Comparison of ENCODE assay signal across 16 cellular contexts in genomic region chr2:119475225-119475856, GRCh38. TPM values are rescaled to one million over a fixed set of nuclear protein-coding genes. Genes with fewer than 3 reads are reported as not detected.
DNase-seq lines count a peak whose midpoint lies in the region; ATAC-seq, FAIRE-seq and TF ChIP-seq lines count a peak whose summit lies in the region.
"Had no signal": no experiment of that assay in that cellular context is flagged by ENCODE, and none has a peak within 500 bp of the region (broad histone marks: within the 10 kb centered on the region; RNA-seq: fewer than 3 reads in every experiment).

No MANE protein-coding gene starts in this region.

- H2BK5ac ChIP-seq in H9 (ENCODE audit: insufficient read length, low read length): no peak overlapping the region

- H3K4me2 ChIP-seq in H9 (ENCODE audit: insufficient read depth, insufficient read length, low read length): no peak overlapping the region

- no peak overlapping the region for H3K9ac ChIP-seq in H9 (ENCODE audit: extremely low read depth, insufficient read length, low read length)

- H2BK15ac ChIP-seq in H9 (ENCODE audit: low read depth, low read length): no peak overlapping the region

- H3K14ac ChIP-seq in H9 (ENCODE audit: insufficient read depth, low read length): no peak overlapping the region

- peaks cover 6% of the 10 kb centered on the region for H3K27me3 Mint-ChIP-seq in H9 (ENCODE audit: low read depth)

- H3K36me3 ChIP-seq in WERI-Rb-1 (no peaks in the 10 kb centered on the region), aorta (ENCODE audit: control insufficient read depth in 1 of 2, insufficient read depth in 2 of 2, low read length in 1 of 2) (no peaks in the 10 kb centered on the region)
- H3K36me3 ChIP-seq: BE2C, cardiac muscle cell had no signal

- no peak overlapping the region for H2BK120ac ChIP-seq in H9 (ENCODE audit: low read depth, low read length, poor library complexity, severe bottlenecking)

- no peaks in the 10 kb centered on the region for H3K79me1 ChIP-seq in H9 (ENCODE audit: insufficient read depth, low read depth, low read length, poor library complexity, severe bottlenecking)

- H3K9me3 Mint-ChIP-seq in H9: no peaks in the 10 kb centered on the region; a peak in 1 of 5 replicates

- H3K4me3 Mint-ChIP-seq in H9: no peak overlapping the region
- H3K4me3 Mint-ChIP-seq: activated naive CD8-positive, alpha-beta T cell had no signal

- no peak overlapping the region for H4K8ac ChIP-seq in H9 (replicated peaks; ENCODE audit: insufficient read length, low read depth, low read length)

- no peak overlapping the region for H4K91ac ChIP-seq in H9 (ENCODE audit: insufficient read length, low read depth, low read length)

- H3K4me1 Mint-ChIP-seq in H9: peaks cover 9 to 28% of the 10 kb centered on the region in 2 experiments

- peak; percentile 49 for TF ChIP-seq CTCF in H9 (conservative IDR thresholded peaks at IDR 0.05)
- TF ChIP-seq CTCF in WERI-Rb-1 (IDR thresholded peaks at IDR 0.05; ENCODE audit: low read depth, low read length): 0 out of 2 replicates have a peak, but pooled peaks have one; percentile 12

- WGBS in H9 (ENCODE audit: extremely low coverage, insufficient read length, low lambda C conversion rate): no CpG with 5 or more reads among the region's 9 CpGs
- 71 to 79% methylated on average over 9 of the region's 9 CpGs for WGBS in aorta, 2 donors

- peak; percentile 46 for DNase-seq in COLO668 (lab: John Stamatoyannopoulos, UW; ENCODE audit: unreplicated experiment)
- DNase-seq in H9: peak; percentile 73
- peak; percentile 27 for DNase-seq in WERI-Rb-1
- peak; percentile 50 for DNase-seq in islet precursor cell
- no peak for DNase-seq in urothelium cell line (ENCODE audit: low spot score)
- no peak for DNase-seq in aorta
- no peak for DNase-seq in NOMO-1 (lab: John Stamatoyannopoulos, UW; ENCODE audit: unreplicated experiment in 2 of 2)
- no peak for DNase-seq in SHP77 treated with DMSO at 0.1 percent for 48 hours (lab: John Stamatoyannopoulos, UW)
- DNase-seq: activated CD4-positive, alpha-beta T cell treated with anti-CD3 and anti-CD28 coated beads for 1 hour had no signal

- H2AK5ac ChIP-seq in H9 (ENCODE audit: insufficient read length, low read length): no peak overlapping the region

- H2BK20ac ChIP-seq in H9 (ENCODE audit: low read depth, low read length, poor library complexity, severe bottlenecking): no peak overlapping the region

- H3T11ph ChIP-seq in H9 (ENCODE audit: low read length): no peak overlapping the region

- H3K27ac ChIP-seq in H9 (ENCODE audit: insufficient read length, low read depth, low read length) (no peak overlapping the region), WERI-Rb-1 (no peak overlapping the region), aorta (ENCODE audit: low read depth in 1 of 2, low read length in 2 of 2) (peak overlapping the region in 1 of 2 donors; percentile 1)
- H3K27ac ChIP-seq: cardiac muscle cell had no signal

- H3K4me3 ChIP-seq in WERI-Rb-1 (ENCODE audit: low read depth, low read length) (no peak overlapping the region), aorta (ENCODE audit: low read length in 2 of 2) (no peak overlapping the region)
- H3K4me3 ChIP-seq: cardiac muscle cell had no signal

- H3K56ac ChIP-seq in H9 (ENCODE audit: insufficient read length, low read depth, low read length): no peak overlapping the region

- H3K79me2 ChIP-seq in H9 (ENCODE audit: insufficient read depth, low read length): no peaks in the 10 kb centered on the region

- H3K4me1 ChIP-seq in H9 (ENCODE audit: insufficient read depth, low read length) (no peaks in the 10 kb centered on the region), aorta (ENCODE audit: control insufficient read depth in 1 of 2, insufficient read depth in 2 of 2, low read length in 2 of 2) (no peaks in the 10 kb centered on the region)
- H3K4me1 ChIP-seq: BE2C had no signal

- FAIRE-seq in urothelium cell line (lab: Jason Lieb, UNC): no peak

- peak overlapping the region in 2 of 3 experiments; percentile 2 to 75; a peak in 2 of 7 replicates for H3K27ac Mint-ChIP-seq in H9
- H3K27ac Mint-ChIP-seq: activated naive CD8-positive, alpha-beta T cell had no signal

- no peaks in the 10 kb centered on the region for H4K20me1 ChIP-seq in H9 (ENCODE audit: control insufficient read depth, insufficient read depth, insufficient read length)

- H3K9me3 ChIP-seq in H9 (ENCODE audit: control insufficient read depth, low read depth, low read length) (no peaks in the 10 kb centered on the region), WERI-Rb-1 (ENCODE audit: severe bottlenecking) (no peaks in the 10 kb centered on the region), aorta (ENCODE audit: control insufficient read depth, low read length) (no peaks in the 10 kb centered on the region)
- H3K9me3 ChIP-seq: BE2C had no signal

- H3K23me2 ChIP-seq in H9 (ENCODE audit: insufficient read length, low read depth, low read length, poor library complexity, severe bottlenecking): no peaks in the 10 kb centered on the region

- H2BK12ac ChIP-seq in H9 (ENCODE audit: insufficient read length, low read depth, low read length): no peak overlapping the region

- no peak overlapping the region for H4K5ac ChIP-seq in H9 (ENCODE audit: insufficient read length, low read depth, low read length)

- no peaks in the 10 kb centered on the region for H3K36me3 Mint-ChIP-seq in H9 (ENCODE audit: insufficient read depth in 1 of 3, low read depth in 3 of 3)
- H3K36me3 Mint-ChIP-seq: activated naive CD8-positive, alpha-beta T cell had no signal

- H3K27me3 ChIP-seq in H9 (ENCODE audit: insufficient read depth, low read length): no peaks in the 10 kb centered on the region
- no peaks in the 10 kb centered on the region for H3K27me3 ChIP-seq in WERI-Rb-1 (ENCODE audit: insufficient read depth, low read depth, severe bottlenecking)
- H3K27me3 ChIP-seq in aorta (ENCODE audit: control insufficient read depth in 1 of 2, insufficient read depth in 2 of 2, low read length in 1 of 2): no peaks in the 10 kb centered on the region
- H3K27me3 ChIP-seq: BE2C, cardiac muscle cell had no signal

- intact Hi-C loops in aorta (cut with DNase I): loop anchor here in 1 of 2 donors (2.0 kb wide), 1 partner anchor 67 kb away; no protein-coding TSS in a partner anchor

- no peak overlapping the region for H2AFZ ChIP-seq in H9 (ENCODE audit: low read length)

- H3K23ac ChIP-seq in H9 (ENCODE audit: insufficient read length, low read depth, low read length): no peak overlapping the region

- no peak for ATAC-seq in aorta (ENCODE audit: low FRiP score)

- no peak overlapping the region for H3K18ac ChIP-seq in H9 (ENCODE audit: insufficient read length, low read depth, low read length)

- H3K4ac ChIP-seq in H9 (ENCODE audit: low read depth, low read length): no peak overlapping the region

RNA-seq across cellular contexts. Expression of gene TMEM37, which starts 43.7 kb away (rescaled TPM):
- total RNA-seq in H9 (2021) (4.2 and 4.8 TPM in 2 replicates), aorta (10 to 100 TPM in 1 of 2 donors, 1 to 10 TPM in 1; 5.2 to 11.0 TPM)
- polyA plus RNA-seq in aorta: 10 to 100 TPM in 1 of 2 donors, 1 to 10 TPM in 1; 1.2 to 19.8 TPM
- total RNA-seq: temporal lobe had no signal

RNA-seq across cellular contexts. Expression of gene SCTR, which starts 48.9 kb away (rescaled TPM):
- total RNA-seq in H9 (2021) (not detected in 2 replicates), aorta (not detected)
- under 1 TPM in 1 of 2 donors, not detected in 1; 0.13 TPM for polyA plus RNA-seq in aorta
- total RNA-seq: endothelial cell of umbilical vein, glomerular endothelial cell, pulmonary artery endothelial cell had no signal
- polyA plus RNA-seq: cardiac muscle cell, endothelial cell of umbilical vein had no signal

Comparison
In these comparisons a context has a peak if more than half of its experiments do, and no peak if none do; other contexts are left out.
1. DNase-seq: peak in COLO668 (single experiment), H9 (single experiment), WERI-Rb-1 (single experiment) and islet precursor cell (single experiment); none in urothelium cell line (single experiment), aorta (0 of 2), NOMO-1 (0 of 2) and SHP77 treated with DMSO at 0.1 percent for 48 hours (single experiment).